ENCODE assay signal across 9 cellular contexts in genomic region chr19:2291185-2291751, GRCh38. TPM values are rescaled to one million over a fixed set of nuclear protein-coding genes. Genes with fewer than 3 reads are reported as not detected.
DNase-seq lines count a peak whose midpoint lies in the region; ATAC-seq and TF ChIP-seq lines count a peak whose summit lies in the region.
"Had no signal": no experiment of that assay in that cellular context is flagged by ENCODE, and none has a peak within 500 bp of the region (broad histone marks: within the 10 kb centered on the region; RNA-seq: fewer than 3 reads in every experiment).

No MANE protein-coding gene starts in this region.

- peaks cover 3 to 4% of the 10 kb centered on the region in 2 donors for H3K36me3 Mint-ChIP-seq in activated T-cell treated with anti-CD3 and anti-CD28 coated beads, Interleukin-2, amount 50 U/mL, for 72 hours (ENCODE audit: insufficient read depth in 2 of 2)
- H3K36me3 Mint-ChIP-seq in activated B cell treated with CpG ODN at 0.5 μM for 24 hours (ENCODE audit: low read depth), result peaks cover 17% of the 10 kb centered on the region

- H3K36me3 ChIP-seq in thymus (ENCODE audit: control insufficient read depth, insufficient read depth) (no peaks in the 10 kb centered on the region), A673 (ENCODE audit: insufficient read depth, low read length, poor library complexity, severe bottlenecking) (no peaks in the 10 kb centered on the region)

- no peak overlapping the region for H3K27ac ChIP-seq in thymus (ENCODE audit: low read depth)
- H3K27ac ChIP-seq in A673 (ENCODE audit: low read depth, low read length, poor library complexity, severe bottlenecking), result no peak overlapping the region

- ATAC-seq in activated T-cell treated with anti-CD3 and anti-CD28 coated beads, Interleukin-2, amount 50 U/mL, for 72 hours (replicated peaks in 1 of 2), result no peak
- ATAC-seq in activated B cell treated with CpG ODN at 0.5 μM for 24 hours (ENCODE audit: low read depth) (no peak), left lobe of liver (peak; percentile 8), HG03521 (IDR thresholded peaks at IDR 0.05; ENCODE audit: unreplicated experiment) (no peak), HG02870 (IDR thresholded peaks at IDR 0.05; ENCODE audit: unreplicated experiment) (no peak)

- no peak for DNase-seq in activated T-cell treated with anti-CD3 and anti-CD28 coated beads, Interleukin-2, amount 50 U/mL, for 72 hours
- DNase-seq in activated T-cell treated with anti-CD3 and anti-CD28 coated beads, Interleukin-2, amount 50 U/mL, for 1 hour, result no peak
- DNase-seq in activated B cell treated with CpG ODN at 0.5 μM for 24 hours (no peak), left lobe of liver (ENCODE audit: low spot score) (no peak), A673 (ENCODE audit: low spot score) (no peak)
- DNase-seq: activated effector memory CD4-positive, alpha-beta T cell treated with Interleukin-2 at 50 U/mL for 16 hours had no signal

- H3K4me1 ChIP-seq in thymus (ENCODE audit: control insufficient read depth, insufficient read depth, low read length) (peaks cover 14% of the 10 kb centered on the region), A673 (ENCODE audit: insufficient read depth, low read length, poor library complexity, severe bottlenecking) (peaks cover 18% of the 10 kb centered on the region)

- H3K4me3 Mint-ChIP-seq in activated T-cell treated with anti-CD3 and anti-CD28 coated beads, Interleukin-2, amount 50 U/mL, for 72 hours, result peak overlapping the region; percentile 80 to 81
- H3K4me3 Mint-ChIP-seq in activated B cell treated with CpG ODN at 0.5 μM for 24 hours, result peak overlapping the region; percentile 80

- H3K4me3 ChIP-seq in thymus (ENCODE audit: low read length) (peak overlapping the region; percentile 43), A673 (ENCODE audit: low read depth, low read length, poor library complexity, severe bottlenecking) (no peak overlapping the region)

- BruUV-seq in A673 (replicated peaks; lab: Mats Ljungman, UMichigan), result no TSS peak

- H3K27ac Mint-ChIP-seq in activated T-cell treated with anti-CD3 and anti-CD28 coated beads, Interleukin-2, amount 50 U/mL, for 72 hours, result no peak overlapping the region
- peak overlapping the region; percentile 50 for H3K27ac Mint-ChIP-seq in activated B cell treated with CpG ODN at 0.5 μM for 24 hours

- intact Hi-C loops in activated B cell treated with CpG ODN at 0.5 μM for 24 hours (cut with micrococcal nuclease), result no loop called here
- intact Hi-C loops in A673 (cut with micrococcal nuclease; ENCODE audit: unreplicated experiment), result no loop called here

- POLR2A ChIA-PET in activated B cell treated with CpG ODN at 0.5 μM for 24 hours (lab: Charles Lee) (interaction anchor here (0.6 to 2.3 kb wide), 11 partner anchors 11 to 122 kb away, joined by 3 to 18 read pairs (median 3); no protein-coding TSS in a partner anchor), A673 (lab: Charles Lee; ENCODE audit: low non-redundant PET) (no interaction called here)

- peaks cover 16% of the 10 kb centered on the region for H3K27me3 Mint-ChIP-seq in activated T-cell treated with anti-CD3 and anti-CD28 coated beads, Interleukin-2, amount 50 U/mL, for 72 hours (ENCODE audit: low read depth)
- H3K27me3 Mint-ChIP-seq in activated B cell treated with CpG ODN at 0.5 μM for 24 hours, result no peaks in the 10 kb centered on the region

- peaks cover 49% of the 10 kb centered on the region for H3K27me3 ChIP-seq in thymus (ENCODE audit: control insufficient read depth, insufficient read depth)
- H3K27me3 ChIP-seq in A673 (replicated peaks; ENCODE audit: insufficient read depth, low read depth, low read length, poor library complexity), result peaks cover 46% of the 10 kb centered on the region

- H3K4me1 Mint-ChIP-seq in activated T-cell treated with anti-CD3 and anti-CD28 coated beads, Interleukin-2, amount 50 U/mL, for 72 hours (ENCODE audit: low read depth), result peaks cover 15% of the 10 kb centered on the region
- H3K4me1 Mint-ChIP-seq in activated B cell treated with CpG ODN at 0.5 μM for 24 hours, result peaks cover 67% of the 10 kb centered on the region

- H3K9me3 Mint-ChIP-seq in activated T-cell treated with anti-CD3 and anti-CD28 coated beads, Interleukin-2, amount 50 U/mL, for 72 hours, result no peaks in the 10 kb centered on the region
- no peaks in the 10 kb centered on the region for H3K9me3 Mint-ChIP-seq in activated B cell treated with CpG ODN at 0.5 μM for 24 hours

- H3K9me3 ChIP-seq in thymus (ENCODE audit: control insufficient read depth) (no peaks in the 10 kb centered on the region), A673 (ENCODE audit: low read depth, low read length, poor library complexity, severe bottlenecking) (no peaks in the 10 kb centered on the region)

- 66% methylated on average over 67 of the region's 67 CpGs for WGBS in thymus

- TF ChIP-seq CTCF in activated B cell treated with CpG ODN at 0.5 μM for 24 hours (IDR thresholded peaks at IDR 0.05) (no peak), A673 (conservative IDR thresholded peaks at IDR 0.05; ENCODE audit: low read depth, low read length) (no peak)

- CTCF ChIA-PET in activated B cell treated with CpG ODN at 0.5 μM for 24 hours (lab: Charles Lee), result interaction anchor here (0.9 to 1.1 kb wide), 2 partner anchors 17 to 24 kb away, joined by 3 read pairs; no protein-coding TSS in a partner anchor
- CTCF ChIA-PET in A673 (lab: Charles Lee), result interaction anchor here (0.7 kb wide), 1 partner anchor 510 kb away, joined by 4 read pairs; no protein-coding TSS in a partner anchor

RNA-seq across cellular contexts. Expression of gene PEAK3, which starts 9.3 kb away (rescaled TPM):
- under 1 TPM in 1 of 2 donors, not detected in 1; 0.09 TPM for total RNA-seq in activated T-cell treated with anti-CD3 and anti-CD28 coated beads, Interleukin-2, amount 50 U/mL, for 72 hours
- total RNA-seq in activated B cell treated with CpG ODN at 0.5 μM for 24 hours, result 0.09 TPM in 1 of 2 replicates, not detected in the other
- 0.28 TPM for total RNA-seq in left lobe of liver
- polyA plus RNA-seq in thymus, result 0.34 TPM
- not detected in 2 replicates for total RNA-seq in A673 (2021)

RNA-seq across cellular contexts. Expression of gene LINGO3, which starts 16.7 kb away (rescaled TPM):
- total RNA-seq in activated T-cell treated with anti-CD3 and anti-CD28 coated beads, Interleukin-2, amount 50 U/mL, for 72 hours, result not detected
- total RNA-seq in activated B cell treated with CpG ODN at 0.5 μM for 24 hours, result 0.88 and 1.4 TPM in 2 replicates
- total RNA-seq in left lobe of liver, result not detected
- polyA plus RNA-seq in thymus, result 0.16 TPM
- not detected in 2 replicates for total RNA-seq in A673 (2021)

RNA-seq across cellular contexts. Expression of gene JSRP1, which starts 35.1 kb away (rescaled TPM):
- 1 to 10 TPM in 1 of 2 donors, under 1 TPM in 1; 0.72 to 1.6 TPM for total RNA-seq in activated T-cell treated with anti-CD3 and anti-CD28 coated beads, Interleukin-2, amount 50 U/mL, for 72 hours
- total RNA-seq in activated B cell treated with CpG ODN at 0.5 μM for 24 hours, result 0.31 and 0.54 TPM in 2 replicates
- total RNA-seq in left lobe of liver, result 0.18 TPM
- polyA plus RNA-seq in thymus, result 1.3 TPM
- total RNA-seq in A673 (2021), result 0.73 TPM in 1 of 2 replicates, not detected in the other

RNA-seq across cellular contexts. Expression of gene LSM7, which starts 37.1 kb away (rescaled TPM):
- 10 to 100 TPM; 74.7 to 84.5 TPM for total RNA-seq in activated T-cell treated with anti-CD3 and anti-CD28 coated beads, Interleukin-2, amount 50 U/mL, for 72 hours
- total RNA-seq in activated B cell treated with CpG ODN at 0.5 μM for 24 hours, result 149 and 152 TPM in 2 replicates
- 27.8 TPM for total RNA-seq in left lobe of liver
- 243 TPM for polyA plus RNA-seq in thymus
- 137 and 152 TPM in 2 replicates for total RNA-seq in A673 (2021)

RNA-seq across cellular contexts. Expression of gene SPPL2B, which starts 37.2 kb away (rescaled TPM):
- 10 to 100 TPM; 52.0 to 55.3 TPM for total RNA-seq in activated T-cell treated with anti-CD3 and anti-CD28 coated beads, Interleukin-2, amount 50 U/mL, for 72 hours
- total RNA-seq in activated B cell treated with CpG ODN at 0.5 μM for 24 hours, result 112 and 142 TPM in 2 replicates
- total RNA-seq in left lobe of liver, result 45.0 TPM
- polyA plus RNA-seq in thymus, result 125 TPM
- 86.8 and 94.2 TPM in 2 replicates for total RNA-seq in A673 (2021)
